Comparison of ENCODE assay signal across 33 cellular contexts in the genomic region with DNA sequence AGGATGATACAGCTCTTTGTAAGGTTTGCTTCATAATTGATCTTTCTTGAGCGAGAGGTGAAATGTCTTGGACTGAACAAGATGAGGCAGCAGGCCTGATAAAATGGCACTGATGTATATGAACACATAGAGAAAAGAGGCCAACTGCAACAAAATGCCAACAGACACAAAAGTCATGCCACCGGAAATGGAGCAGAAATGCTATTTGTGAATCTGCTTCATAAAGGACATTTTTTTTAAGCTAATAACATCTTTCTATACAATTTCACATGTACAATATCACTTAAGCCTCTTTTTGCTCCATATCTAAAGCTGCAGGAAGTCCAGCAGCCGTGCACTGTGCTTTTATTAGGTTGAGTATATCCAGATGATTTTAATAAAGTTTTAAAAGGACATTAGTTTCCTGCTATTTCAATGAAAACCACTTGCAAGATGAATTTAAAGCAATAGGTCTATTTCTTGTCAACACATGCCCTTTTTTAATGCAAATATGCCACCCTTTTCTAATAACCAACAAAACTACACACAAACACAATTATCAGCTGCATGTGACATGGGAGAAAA.
"Had no signal": no experiment of that assay in that cellular context is flagged by ENCODE, and none has a peak within 500 bp of the region (broad histone marks: within the 10 kb centered on the region; RNA-seq: fewer than 3 reads in every experiment).

No MANE protein-coding gene starts in this region.

- H3K9me3 Mint-ChIP-seq: activated B cell treated with CpG ODN at 0.5 μM for 24 hours; activated naive CD4-positive, alpha-beta T cell treated with anti-CD3 and anti-CD28 coated beads for 36 hours; activated naive CD8-positive, alpha-beta T cell treated with anti-CD3 and anti-CD28 coated beads for 36 hours had no signal

- H3K27ac Mint-ChIP-seq: activated B cell treated with CpG ODN at 0.5 μM for 24 hours; activated CD8-positive, alpha-beta T cell treated with anti-CD3 and anti-CD28 coated beads for 36 hours; activated naive CD4-positive, alpha-beta T cell treated with anti-CD3 and anti-CD28 coated beads for 36 hours; activated naive CD4-positive, alpha-beta T cell treated with anti-CD3 and anti-CD28 coated beads, Interleukin-2, amount 50 U/mL, for 24 hours; activated naive CD8-positive, alpha-beta T cell treated with anti-CD3 and anti-CD28 coated beads for 36 hours; activated naive CD8-positive, alpha-beta T cell treated with anti-CD3 and anti-CD28 coated beads, Interleukin-2, amount 50 U/mL, for 24 hours; activated T-helper 1 cell treated with anti-CD3 and anti-CD28 coated beads, Interleukin-12 subunit alpha, Interleukin-12 subunit beta, Interleukin-2, Interleukin-4 antibody, amounts not matched to agents 30 ng/mL and 10 ng/mL and 1 ng/mL, durations not matched to agents 14 hours and 24 hours and 36 hours; activated T-helper 2 cell treated with anti-CD3 and anti-CD28 coated beads, Interferon-gamma antibody, Interleukin-2, Interleukin-4, amounts not matched to agents 10 μg/mL and 5 μg/mL and 100 μg/mL, durations not matched to agents 14 hours and 24 hours and 36 hours; T-helper 17 cell; T-helper 2 cell treated with Interferon-gamma antibody and Interleukin-4, amounts not matched to agents 5 μg/mL and 100 μg/mL, for 36 hours had no signal

- H3K4me3 Mint-ChIP-seq: activated B cell treated with CpG ODN at 0.5 μM for 24 hours; activated CD8-positive, alpha-beta T cell treated with anti-CD3 and anti-CD28 coated beads for 36 hours; activated naive CD4-positive, alpha-beta T cell treated with anti-CD3 and anti-CD28 coated beads for 36 hours; activated naive CD4-positive, alpha-beta T cell treated with anti-CD3 and anti-CD28 coated beads, Interleukin-2, amount 50 U/mL, for 24 hours; activated naive CD8-positive, alpha-beta T cell treated with anti-CD3 and anti-CD28 coated beads for 36 hours; activated naive CD8-positive, alpha-beta T cell treated with anti-CD3 and anti-CD28 coated beads, Interleukin-2, amount 50 U/mL, for 24 hours; activated T-helper 1 cell treated with anti-CD3 and anti-CD28 coated beads, Interleukin-12 subunit alpha, Interleukin-12 subunit beta, Interleukin-2, Interleukin-4 antibody, amounts not matched to agents 30 ng/mL and 10 ng/mL and 1 ng/mL, durations not matched to agents 14 hours and 24 hours and 36 hours; T-helper 17 cell; T-helper 2 cell treated with Interferon-gamma antibody and Interleukin-4, amounts not matched to agents 5 μg/mL and 100 μg/mL, for 36 hours had no signal

- H3K27me3 Mint-ChIP-seq: activated B cell treated with CpG ODN at 0.5 μM for 24 hours; activated CD8-positive, alpha-beta T cell treated with anti-CD3 and anti-CD28 coated beads for 36 hours; activated naive CD8-positive, alpha-beta T cell treated with anti-CD3 and anti-CD28 coated beads for 36 hours; activated naive CD8-positive, alpha-beta T cell treated with anti-CD3 and anti-CD28 coated beads, Interleukin-2, amount 50 U/mL, for 24 hours; T-helper 17 cell had no signal

- H3K4me2 ChIP-seq: hepatocyte had no signal

- H3K4me1 Mint-ChIP-seq: activated B cell treated with CpG ODN at 0.5 μM for 24 hours; activated naive CD4-positive, alpha-beta T cell treated with anti-CD3 and anti-CD28 coated beads, Interleukin-2, amount 50 U/mL, for 24 hours; activated naive CD8-positive, alpha-beta T cell treated with anti-CD3 and anti-CD28 coated beads for 36 hours; activated naive CD8-positive, alpha-beta T cell treated with anti-CD3 and anti-CD28 coated beads, Interleukin-2, amount 50 U/mL, for 24 hours; T-helper 17 cell had no signal

- DNase-seq: activated B cell treated with CpG ODN at 0.5 μM for 24 hours; activated CD4-positive, alpha-beta T cell treated with anti-CD3 and anti-CD28 coated beads for 48 hours; activated CD4-positive, alpha-beta T cell treated with anti-CD3 and anti-CD28 coated beads, Interleukin-2, amount 50 U/mL, for 1 hour; activated CD4-positive, alpha-beta T cell treated with anti-CD3 and anti-CD28 coated beads, Interleukin-2, amount 50 U/mL, for 48 hours; activated CD8-positive, alpha-beta memory T cell treated with anti-CD3 and anti-CD28 coated beads for 24 hours; activated CD8-positive, alpha-beta T cell treated with anti-CD3 and anti-CD28 coated beads for 36 hours; activated effector memory CD4-positive, alpha-beta T cell treated with anti-CD3 and anti-CD28 coated beads, Interleukin-2, amount 50 U/mL, for 16 hours; activated naive CD4-positive, alpha-beta T cell treated with anti-CD3 and anti-CD28 coated beads for 36 hours; activated naive CD8-positive, alpha-beta T cell treated with anti-CD3 and anti-CD28 coated beads for 36 hours; activated naive CD8-positive, alpha-beta T cell treated with anti-CD3 and anti-CD28 coated beads, Interleukin-2, amount 50 U/mL, for 24 hours; activated T-cell treated with anti-CD3 and anti-CD28 coated beads, Interleukin-2, amount 50 U/mL, for 48 hours; adrenal gland; amygdala; aorta; body of pancreas; central memory CD4-positive, alpha-beta T cell; cerebellar nuclear complex; colonic mucosa; effector CD8-positive, alpha-beta T cell; esophagus squamous epithelium; glutamatergic neuron; heart left ventricle; T-helper 17 cell; T1000; WERI-Rb-1 had no signal

- H3K9me3 ChIP-seq: adrenal gland, body of pancreas, breast epithelium, colonic mucosa, esophagus squamous epithelium, heart left ventricle had no signal

- H3K36me3 ChIP-seq: adrenal gland, breast epithelium, cardiac muscle cell, colonic mucosa, esophagus squamous epithelium, heart left ventricle, WERI-Rb-1 had no signal

- H3K27ac ChIP-seq: adrenal gland, body of pancreas, breast epithelium, cardiac muscle cell, colonic mucosa, epithelial cell of prostate, esophagus squamous epithelium, heart left ventricle, hepatocyte, WERI-Rb-1 had no signal

- H3K4me1 ChIP-seq: body of pancreas, breast epithelium, colonic mucosa, esophagus squamous epithelium had no signal

- H3K27me3 ChIP-seq: adrenal gland, body of pancreas, breast epithelium, cardiac muscle cell, colonic mucosa, esophagus squamous epithelium, heart left ventricle, hepatocyte had no signal

- H3K36me3 Mint-ChIP-seq: activated naive CD4-positive, alpha-beta T cell treated with anti-CD3 and anti-CD28 coated beads, Interleukin-2, amount 50 U/mL, for 24 hours; activated naive CD8-positive, alpha-beta T cell treated with anti-CD3 and anti-CD28 coated beads for 36 hours had no signal

- H3K4me3 ChIP-seq: adrenal gland, body of pancreas, breast epithelium, cardiac muscle cell, colonic mucosa, esophagus squamous epithelium, heart left ventricle, hepatocyte had no signal
